ENCODE assay signal across 26 cellular contexts in the genomic region with DNA sequence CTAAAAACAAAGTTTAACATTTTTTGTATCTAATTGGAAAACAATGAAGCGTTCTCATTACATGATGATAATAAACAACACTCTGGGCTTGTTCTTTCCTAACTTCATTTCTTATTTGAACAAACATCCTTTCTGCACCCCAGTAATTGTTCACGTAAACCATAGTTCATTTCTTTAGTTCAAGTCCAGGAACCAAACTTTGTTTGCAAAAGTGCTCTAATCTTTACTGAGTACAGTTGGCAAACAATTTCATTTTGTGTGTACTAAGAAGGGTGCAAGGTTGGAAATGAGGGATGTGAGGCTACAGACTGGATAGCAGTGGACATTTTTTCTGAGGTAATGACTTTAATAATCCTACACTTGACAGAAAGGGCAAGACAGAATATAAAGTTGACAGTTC.
"Had no signal": no experiment of that assay in that cellular context is flagged by ENCODE, and none has a peak within 500 bp of the region (broad histone marks: within the 10 kb centered on the region; RNA-seq: fewer than 3 reads in every experiment).

No MANE protein-coding gene starts in this region.

- H3K36me3 ChIP-seq: neural progenitor cell, ovary, right lobe of liver, sigmoid colon, stomach, thoracic aorta, thyroid gland, tibial nerve, upper lobe of left lung, vagina had no signal

- H3K27ac ChIP-seq: neural progenitor cell, ovary, parathyroid adenoma, psoas muscle, right lobe of liver, sigmoid colon, stomach, thoracic aorta, thyroid gland, tibial nerve, upper lobe of left lung, vagina had no signal

- H3K9me3 ChIP-seq: thoracic aorta, thyroid gland had no signal

- DNase-seq: natural killer cell; occipital lobe; ovary; posterior cingulate gyrus; psoas muscle; right cardiac atrium; right lobe of liver; sigmoid colon; small intestine; stimulated activated CD4-positive, alpha-beta T cell treated with anti-CD3 and anti-CD28 coated beads, Interleukin-15, amount 100 ng/mL, for 24 hours; stimulated activated CD4-positive, alpha-beta T cell treated with anti-CD3 and anti-CD28 coated beads, Interleukin-2, amount 100 ng/mL, for 24 hours; stimulated activated CD4-positive, alpha-beta T cell treated with anti-CD3 and anti-CD28 coated beads, Interleukin-2, amount 100 ng/mL, for 48 hours; stimulated activated CD4-positive, alpha-beta T cell treated with anti-CD3 and anti-CD28 coated beads, Interleukin-4, amount 100 ng/mL, for 24 hours; stimulated activated naive B cell treated with anti-CD40 and anti-IgM and Interleukin-4, amounts not matched to agents 10 μg/mL and 1 μg/mL and 100 μg/mL, for 72 hours; stimulated activated naive CD4-positive, alpha-beta T cell treated with Interleukin-2 at 50 U/mL for 16 hours; stomach; thyroid gland; trophoblast cell; upper lobe of left lung had no signal

- H3K4me1 ChIP-seq: neural progenitor cell, parathyroid adenoma, psoas muscle, thyroid gland, tibial nerve, upper lobe of left lung had no signal

- H3K4me3 ChIP-seq: neural progenitor cell, ovary, psoas muscle, right lobe of liver, sigmoid colon, stomach, thoracic aorta, thyroid gland, tibial nerve, upper lobe of left lung, vagina had no signal

- H3K79me2 ChIP-seq: parathyroid adenoma had no signal

- H3K4me2 ChIP-seq: neural progenitor cell had no signal

- H2AFZ ChIP-seq: neural progenitor cell, parathyroid adenoma had no signal

- H3K27me3 ChIP-seq: neural progenitor cell, ovary, right lobe of liver, sigmoid colon, stomach, thyroid gland, tibial nerve, upper lobe of left lung, vagina had no signal

- ATAC-seq: natural killer cell; psoas muscle; right cardiac atrium; stimulated activated effector memory CD8-positive, alpha-beta T cell treated with anti-CD3 and anti-CD28 coated beads, Interleukin-12 subunit alpha, Interleukin-12 subunit beta, amount 100 ng/mL, for 72 hours; stimulated activated naive B cell treated with anti-CD40 and anti-IgM and Interleukin-4, amounts not matched to agents 10 μg/mL and 1 μg/mL and 100 μg/mL, for 72 hours had no signal

- H3K9ac ChIP-seq: neural progenitor cell, parathyroid adenoma had no signal

- FAIRE-seq: small intestine, urothelium cell line had no signal
